15 cellular contexts compared by ENCODE assay signal in genomic region chr15:101159096-101159935, GRCh38.
DNase-seq lines count a peak whose midpoint lies in the region; ATAC-seq and TF ChIP-seq lines count a peak whose summit lies in the region.
"Had no signal": no experiment of that assay in that cellular context is flagged by ENCODE, and none has a peak within 500 bp of the region (broad histone marks: within the 10 kb centered on the region; RNA-seq: fewer than 3 reads in every experiment).

No MANE protein-coding gene starts in this region.

- H3K9me3 ChIP-seq in BLaER1 (peaks cover 8% of the 10 kb centered on the region), Caco-2 (no peaks in the 10 kb centered on the region), osteoblast (ENCODE audit: low read depth, low read length) (peaks cover under 1% of the 10 kb centered on the region)
- H3K9me3 ChIP-seq: thoracic aorta had no signal

- CTCF ChIA-PET in Caco-2 (lab: Charles Lee), result no interaction called here

- no peak for DNase-seq in Caco-2
- peak; percentile 47 for DNase-seq in activated T-helper 1 cell treated with anti-CD3 and anti-CD28 coated beads, Interleukin-12 subunit alpha, Interleukin-12 subunit beta, Interleukin-2, Interleukin-4 antibody, amounts not matched to agents 30 ng/mL and 10 ng/mL and 1 ng/mL, durations not matched to agents 14 hours and 24 hours and 36 hours (ENCODE audit: low spot score)
- DNase-seq in osteoblast (ENCODE audit: insufficient read length, low spot score, missing footprints), result no peak
- DNase-seq in NCI-H2081 treated with DMSO at 0.1 percent for 48 hours (lab: John Stamatoyannopoulos, UW), result no peak
- no peak for DNase-seq in NCI-H1694 treated with DMSO at 0.1 percent for 48 hours (lab: John Stamatoyannopoulos, UW)
- DNase-seq: brain microvascular endothelial cell, kidney, mucosa of descending colon, NCI-H1105, PC-3 had no signal

- TF ChIP-seq CTCF in Caco-2 (IDR thresholded peaks at IDR 0.05; ENCODE audit: insufficient read depth in 1 of 2, low read depth in 1 of 2, low read length in 1 of 2, severe bottlenecking in 1 of 2, unreplicated experiment in 1 of 2) (no peak), osteoblast (IDR thresholded peaks at IDR 0.05; ENCODE audit: extremely low read depth, low read depth, low read length) (no peak)

- H3K4me1 ChIP-seq in BLaER1, result peaks cover 97% of the 10 kb centered on the region
- H3K4me1 ChIP-seq in Caco-2, result no peaks in the 10 kb centered on the region
- peaks cover 11% of the 10 kb centered on the region for H3K4me1 ChIP-seq in osteoblast (ENCODE audit: insufficient read depth, low read length)

- H3K27me3 Mint-ChIP-seq in Caco-2 (ENCODE audit: insufficient read depth, unreplicated experiment), result no peaks in the 10 kb centered on the region
- no peaks in the 10 kb centered on the region for H3K27me3 Mint-ChIP-seq in activated T-helper 1 cell treated with anti-CD3 and anti-CD28 coated beads, Interleukin-12 subunit alpha, Interleukin-12 subunit beta, Interleukin-2, Interleukin-4 antibody, amounts not matched to agents 30 ng/mL and 10 ng/mL and 1 ng/mL, durations not matched to agents 14 hours and 24 hours and 36 hours (ENCODE audit: insufficient read depth)
- H3K27me3 Mint-ChIP-seq: CD8-positive, alpha-beta memory T cell had no signal

- BruUV-seq in Caco-2 (replicated peaks; lab: Mats Ljungman, UMichigan), result no TSS peak

- H3K27ac ChIP-seq in BLaER1 (peak overlapping the region; percentile 85), osteoblast (ENCODE audit: low read depth, low read length) (no peak overlapping the region)
- H3K27ac ChIP-seq: brain microvascular endothelial cell, thoracic aorta had no signal

- H3K4me3 ChIP-seq in BLaER1 (peak overlapping the region; percentile 42), Caco-2 (ENCODE audit: low read depth, low read length) (no peak overlapping the region), osteoblast (ENCODE audit: insufficient read depth, low read length) (no peak overlapping the region)
- H3K4me3 ChIP-seq: mucosa of descending colon, thoracic aorta had no signal

- POLR2A ChIA-PET in Caco-2 (lab: Charles Lee), result no interaction called here

- peak overlapping the region; percentile 10 for H2AFZ ChIP-seq in osteoblast (ENCODE audit: low read length)

- H3K4me1 Mint-ChIP-seq in Caco-2 (ENCODE audit: low read depth, unreplicated experiment), result no peaks in the 10 kb centered on the region
- peaks cover 48% of the 10 kb centered on the region for H3K4me1 Mint-ChIP-seq in activated T-helper 1 cell treated with anti-CD3 and anti-CD28 coated beads, Interleukin-12 subunit alpha, Interleukin-12 subunit beta, Interleukin-2, Interleukin-4 antibody, amounts not matched to agents 30 ng/mL and 10 ng/mL and 1 ng/mL, durations not matched to agents 14 hours and 24 hours and 36 hours (ENCODE audit: low read depth)

- H3K36me3 Mint-ChIP-seq in Caco-2 (ENCODE audit: insufficient read depth, unreplicated experiment), result no peaks in the 10 kb centered on the region
- H3K36me3 Mint-ChIP-seq in activated T-helper 1 cell treated with anti-CD3 and anti-CD28 coated beads, Interleukin-12 subunit alpha, Interleukin-12 subunit beta, Interleukin-2, Interleukin-4 antibody, amounts not matched to agents 30 ng/mL and 10 ng/mL and 1 ng/mL, durations not matched to agents 14 hours and 24 hours and 36 hours (ENCODE audit: low read depth), result peaks cover 14% of the 10 kb centered on the region

- H3K36me3 ChIP-seq in BLaER1 (peaks cover 1% of the 10 kb centered on the region; the same call in 1 of the 2 replicates), Caco-2 (ENCODE audit: control insufficient read depth, insufficient read depth, low read length) (no peaks in the 10 kb centered on the region), osteoblast (ENCODE audit: insufficient read depth, low read length) (no peaks in the 10 kb centered on the region)
- H3K36me3 ChIP-seq: brain microvascular endothelial cell, thoracic aorta had no signal

- intact Hi-C loops in Caco-2 (cut with micrococcal nuclease; ENCODE audit: unreplicated experiment), result no loop called here
- intact Hi-C loops in activated T-helper 1 cell treated with anti-CD3 and anti-CD28 coated beads, Interleukin-12 subunit alpha, Interleukin-12 subunit beta, Interleukin-2, Interleukin-4 antibody, amounts not matched to agents 30 ng/mL and 10 ng/mL and 1 ng/mL, durations not matched to agents 14 hours and 24 hours and 36 hours (cut with micrococcal nuclease), result loop anchor here (1.0 to 2.0 kb wide), 7 partner anchors 9 to 91 kb away; no protein-coding TSS in a partner anchor

- peaks cover 14% of the 10 kb centered on the region for H3K9me3 Mint-ChIP-seq in Caco-2 (ENCODE audit: unreplicated experiment)
- peaks cover 10% of the 10 kb centered on the region for H3K9me3 Mint-ChIP-seq in activated T-helper 1 cell treated with anti-CD3 and anti-CD28 coated beads, Interleukin-12 subunit alpha, Interleukin-12 subunit beta, Interleukin-2, Interleukin-4 antibody, amounts not matched to agents 30 ng/mL and 10 ng/mL and 1 ng/mL, durations not matched to agents 14 hours and 24 hours and 36 hours

- H3K4me2 ChIP-seq in BLaER1 (peak overlapping the region; percentile 91), osteoblast (ENCODE audit: insufficient read depth, low read length) (no peak overlapping the region)

- peak overlapping the region; percentile 48 for H3K27ac Mint-ChIP-seq in Caco-2 (ENCODE audit: unreplicated experiment)
- peak overlapping the region; percentile 94 for H3K27ac Mint-ChIP-seq in activated T-helper 1 cell treated with anti-CD3 and anti-CD28 coated beads, Interleukin-12 subunit alpha, Interleukin-12 subunit beta, Interleukin-2, Interleukin-4 antibody, amounts not matched to agents 30 ng/mL and 10 ng/mL and 1 ng/mL, durations not matched to agents 14 hours and 24 hours and 36 hours

- peak overlapping the region; percentile 67 for H3K9ac ChIP-seq in BLaER1

- no peaks in the 10 kb centered on the region for H3K79me2 ChIP-seq in osteoblast (ENCODE audit: insufficient read depth, low read length)

- H3K27me3 ChIP-seq in BLaER1 (no peaks in the 10 kb centered on the region), Caco-2 (replicated peaks; ENCODE audit: control insufficient read depth, insufficient read depth, low read length) (no peaks in the 10 kb centered on the region), osteoblast (ENCODE audit: insufficient read depth, low read length) (no peaks in the 10 kb centered on the region)
- H3K27me3 ChIP-seq: brain microvascular endothelial cell had no signal

- ATAC-seq in GM19023 (IDR thresholded peaks at IDR 0.05; ENCODE audit: unreplicated experiment) (no peak), HG02642 (IDR thresholded peaks at IDR 0.05; ENCODE audit: poor library complexity, unreplicated experiment) (no peak)
- ATAC-seq: mucosa of descending colon, PC-3 had no signal

- H3K4me3 Mint-ChIP-seq in Caco-2 (ENCODE audit: unreplicated experiment), result no peak overlapping the region
- peak overlapping the region; percentile 43 for H3K4me3 Mint-ChIP-seq in activated T-helper 1 cell treated with anti-CD3 and anti-CD28 coated beads, Interleukin-12 subunit alpha, Interleukin-12 subunit beta, Interleukin-2, Interleukin-4 antibody, amounts not matched to agents 30 ng/mL and 10 ng/mL and 1 ng/mL, durations not matched to agents 14 hours and 24 hours and 36 hours

- H4K20me1 ChIP-seq in BLaER1, result no peaks in the 10 kb centered on the region
- no peaks in the 10 kb centered on the region for H4K20me1 ChIP-seq in osteoblast (ENCODE audit: insufficient read depth, low read length)
